9 cellular contexts compared by ENCODE assay signal in genomic region chr16:11561440-11561797, GRCh38. TPM values are rescaled to one million over a fixed set of nuclear protein-coding genes. Genes with fewer than 3 reads are reported as not detected.
DNase-seq lines count a peak whose midpoint lies in the region; ATAC-seq and TF ChIP-seq lines count a peak whose summit lies in the region.
"Had no signal": no experiment of that assay in that cellular context is flagged by ENCODE, and none has a peak within 500 bp of the region (broad histone marks: within the 10 kb centered on the region; RNA-seq: fewer than 3 reads in every experiment).

No MANE protein-coding gene starts in this region.

- TF ChIP-seq CTCF in HFFc6 (IDR thresholded peaks at IDR 0.05), result no peak

- DNase-seq in HFFc6 (peak; percentile 43), immature natural killer cell (no peak), HPDE6-E6E7 (ENCODE audit: extremely low spot score) (no peak)
- DNase-seq in activated T-helper 2 cell treated with anti-CD3 and anti-CD28 coated beads, Interferon-gamma antibody, Interleukin-2, Interleukin-4, amounts not matched to agents 10 μg/mL and 5 μg/mL and 100 μg/mL, durations not matched to agents 14 hours and 24 hours and 36 hours (ENCODE audit: low spot score), result no peak
- no peak for DNase-seq in stimulated activated effector memory CD8-positive, alpha-beta T cell treated with anti-CD3 and anti-CD28 coated beads, Interleukin-12 subunit alpha, Interleukin-12 subunit beta, amount 100 ng/mL, for 72 hours (ENCODE audit: low spot score in 2 of 2)
- no peak for DNase-seq in activated effector memory CD4-positive, alpha-beta T cell treated with Interleukin-2 at 50 U/mL for 16 hours
- DNase-seq: activated gamma-delta T cell, NCI-H1105 treated with DMSO at 0.1 percent for 48 hours had no signal

- peaks cover 40% of the 10 kb centered on the region for H3K4me1 Mint-ChIP-seq in HFFc6 (ENCODE audit: low read depth)
- H3K4me1 Mint-ChIP-seq in activated T-helper 2 cell treated with anti-CD3 and anti-CD28 coated beads, Interferon-gamma antibody, Interleukin-2, Interleukin-4, amounts not matched to agents 10 μg/mL and 5 μg/mL and 100 μg/mL, durations not matched to agents 14 hours and 24 hours and 36 hours (ENCODE audit: low read depth), result peaks cover 52% of the 10 kb centered on the region
- peaks cover 91% of the 10 kb centered on the region in 2 donors for H3K4me1 Mint-ChIP-seq in immature natural killer cell
- H3K4me1 Mint-ChIP-seq in stimulated activated effector memory CD8-positive, alpha-beta T cell treated with anti-CD3 and anti-CD28 coated beads, Interleukin-12 subunit alpha, Interleukin-12 subunit beta, amount 100 ng/mL, for 72 hours, result peaks cover 82% of the 10 kb centered on the region

- intact Hi-C loops in activated T-helper 2 cell treated with anti-CD3 and anti-CD28 coated beads, Interferon-gamma antibody, Interleukin-2, Interleukin-4, amounts not matched to agents 10 μg/mL and 5 μg/mL and 100 μg/mL, durations not matched to agents 14 hours and 24 hours and 36 hours (cut with micrococcal nuclease), result loop anchor here (5.0 kb wide), 1 partner anchor 51 kb away; no protein-coding TSS in a partner anchor

- H3K36me3 Mint-ChIP-seq in HFFc6 (ENCODE audit: low read depth) (peaks cover 20% of the 10 kb centered on the region), immature natural killer cell (peaks cover 17 to 35% (median 27%) of the 10 kb centered on the region in 3 donors)
- H3K36me3 Mint-ChIP-seq in activated T-helper 2 cell treated with anti-CD3 and anti-CD28 coated beads, Interferon-gamma antibody, Interleukin-2, Interleukin-4, amounts not matched to agents 10 μg/mL and 5 μg/mL and 100 μg/mL, durations not matched to agents 14 hours and 24 hours and 36 hours (ENCODE audit: low read depth), result peaks cover 48% of the 10 kb centered on the region
- peaks cover 93% of the 10 kb centered on the region for H3K36me3 Mint-ChIP-seq in stimulated activated effector memory CD8-positive, alpha-beta T cell treated with anti-CD3 and anti-CD28 coated beads, Interleukin-12 subunit alpha, Interleukin-12 subunit beta, amount 100 ng/mL, for 72 hours

- no peak for ATAC-seq in stimulated activated effector memory CD8-positive, alpha-beta T cell treated with anti-CD3 and anti-CD28 coated beads, Interleukin-12 subunit alpha, Interleukin-12 subunit beta, amount 100 ng/mL, for 72 hours
- ATAC-seq in HG02678 (IDR thresholded peaks at IDR 0.05; ENCODE audit: unreplicated experiment), result no peak

- H3K27me3 Mint-ChIP-seq in HFFc6 (ENCODE audit: insufficient read depth) (no peaks in the 10 kb centered on the region; the same call in 1 of the 2 replicates), immature natural killer cell (ENCODE audit: low read depth in 3 of 3) (peaks cover 49 to 74% (median 67%) of the 10 kb centered on the region in 3 donors)
- H3K27me3 Mint-ChIP-seq in activated T-helper 2 cell treated with anti-CD3 and anti-CD28 coated beads, Interferon-gamma antibody, Interleukin-2, Interleukin-4, amounts not matched to agents 10 μg/mL and 5 μg/mL and 100 μg/mL, durations not matched to agents 14 hours and 24 hours and 36 hours (ENCODE audit: low read depth), result no peaks in the 10 kb centered on the region

- H3K4me3 Mint-ChIP-seq in HFFc6 (peak overlapping the region; percentile 80), immature natural killer cell (peak overlapping the region; percentile 88 to 99 (median 97))
- peak overlapping the region; percentile 58 for H3K4me3 Mint-ChIP-seq in activated T-helper 2 cell treated with anti-CD3 and anti-CD28 coated beads, Interferon-gamma antibody, Interleukin-2, Interleukin-4, amounts not matched to agents 10 μg/mL and 5 μg/mL and 100 μg/mL, durations not matched to agents 14 hours and 24 hours and 36 hours (ENCODE audit: low read depth)
- peak overlapping the region; percentile 71 for H3K4me3 Mint-ChIP-seq in stimulated activated effector memory CD8-positive, alpha-beta T cell treated with anti-CD3 and anti-CD28 coated beads, Interleukin-12 subunit alpha, Interleukin-12 subunit beta, amount 100 ng/mL, for 72 hours

- peaks cover 7% of the 10 kb centered on the region for H3K9me3 Mint-ChIP-seq in HFFc6
- peaks cover 7% of the 10 kb centered on the region for H3K9me3 Mint-ChIP-seq in activated T-helper 2 cell treated with anti-CD3 and anti-CD28 coated beads, Interferon-gamma antibody, Interleukin-2, Interleukin-4, amounts not matched to agents 10 μg/mL and 5 μg/mL and 100 μg/mL, durations not matched to agents 14 hours and 24 hours and 36 hours
- H3K9me3 Mint-ChIP-seq in immature natural killer cell, result peaks cover 0 to 3% (median under 1%) of the 10 kb centered on the region in 6 donors
- H3K9me3 Mint-ChIP-seq in stimulated activated effector memory CD8-positive, alpha-beta T cell treated with anti-CD3 and anti-CD28 coated beads, Interleukin-12 subunit alpha, Interleukin-12 subunit beta, amount 100 ng/mL, for 72 hours, result no peaks in the 10 kb centered on the region

- H3K27ac Mint-ChIP-seq in HFFc6, result peak overlapping the region; percentile 98
- H3K27ac Mint-ChIP-seq in activated T-helper 2 cell treated with anti-CD3 and anti-CD28 coated beads, Interferon-gamma antibody, Interleukin-2, Interleukin-4, amounts not matched to agents 10 μg/mL and 5 μg/mL and 100 μg/mL, durations not matched to agents 14 hours and 24 hours and 36 hours, result peak overlapping the region; percentile 86
- peak overlapping the region; percentile 97 to 100 (median 100) for H3K27ac Mint-ChIP-seq in immature natural killer cell
- H3K27ac Mint-ChIP-seq in stimulated activated effector memory CD8-positive, alpha-beta T cell treated with anti-CD3 and anti-CD28 coated beads, Interleukin-12 subunit alpha, Interleukin-12 subunit beta, amount 100 ng/mL, for 72 hours, result peak overlapping the region; percentile 90

RNA-seq across cellular contexts. Expression of gene LITAF, which starts 25.3 kb away (rescaled TPM):
- total RNA-seq in HFFc6 (2021; fragmentation: NEBNext Ultra II Directional; extraction: Animal tissue kit (Norgen Biotek cat#: 25700)), result 100 to 1,000 TPM; 114 to 143 (median 135) TPM
- total RNA-seq in activated T-helper 2 cell treated with anti-CD3 and anti-CD28 coated beads, Interferon-gamma antibody, Interleukin-2, Interleukin-4, amounts not matched to agents 10 μg/mL and 5 μg/mL and 100 μg/mL, durations not matched to agents 14 hours and 24 hours and 36 hours, result 121 and 135 TPM in 2 replicates
- 1,000 to 10,000 TPM; 1,031 to 1,827 (median 1,086) TPM for polyA plus RNA-seq in immature natural killer cell
